ENCODE assay signal across 7 cellular contexts in genomic region chr12:116060765-116061164, GRCh38.
DNase-seq lines count a peak whose midpoint lies in the region; ATAC-seq and TF ChIP-seq lines count a peak whose summit lies in the region.

No MANE protein-coding gene starts in this region.

- peak overlapping the region; percentile 88 to 99 for H3K27ac Mint-ChIP-seq in natural killer cell treated with Interleukin-12 subunit alpha and Interleukin-12 subunit beta and Interleukin-15 and Interleukin-18, amount 100 ng/mL, for 72 hours

- no peaks in the 10 kb centered on the region for H3K9me3 Mint-ChIP-seq in natural killer cell treated with Interleukin-12 subunit alpha and Interleukin-12 subunit beta and Interleukin-15 and Interleukin-18, amount 100 ng/mL, for 72 hours

- no peak for DNase-seq in natural killer cell treated with Interleukin-12 subunit alpha and Interleukin-12 subunit beta and Interleukin-15 and Interleukin-18, amount 100 ng/mL, for 72 hours (ENCODE audit: low spot score)
- DNase-seq in GF-D8 (lab: John Stamatoyannopoulos, UW) (no peak), DMS153 treated with DMSO at 0.1 percent for 48 hours (lab: John Stamatoyannopoulos, UW; ENCODE audit: unreplicated experiment) (no peak), SHP77 (lab: John Stamatoyannopoulos, UW) (no peak)

- H3K36me3 Mint-ChIP-seq in natural killer cell treated with Interleukin-12 subunit alpha and Interleukin-12 subunit beta and Interleukin-15 and Interleukin-18, amount 100 ng/mL, for 72 hours, result no peaks in the 10 kb centered on the region

- H3K4me3 Mint-ChIP-seq in natural killer cell treated with Interleukin-12 subunit alpha and Interleukin-12 subunit beta and Interleukin-15 and Interleukin-18, amount 100 ng/mL, for 72 hours, result peak overlapping the region; percentile 82

- no peaks in the 10 kb centered on the region for H3K27me3 Mint-ChIP-seq in natural killer cell treated with Interleukin-12 subunit alpha and Interleukin-12 subunit beta and Interleukin-15 and Interleukin-18, amount 100 ng/mL, for 72 hours

- peaks cover 19 to 29% of the 10 kb centered on the region in 2 donors for H3K4me1 Mint-ChIP-seq in natural killer cell treated with Interleukin-12 subunit alpha and Interleukin-12 subunit beta and Interleukin-15 and Interleukin-18, amount 100 ng/mL, for 72 hours (ENCODE audit: low read depth in 2 of 2)

- peak; percentile 95 for ATAC-seq in GM18870 (IDR thresholded peaks at IDR 0.05; ENCODE audit: unreplicated experiment)
- peak; percentile 70 for ATAC-seq in HG02852 (IDR thresholded peaks at IDR 0.05; ENCODE audit: unreplicated experiment)
- peak; percentile 64; the same call in 2 of the 3 replicates for ATAC-seq in SK-N-SH treated with all-trans-retinoic acid at 6 μM for 48 hours
- ATAC-seq in natural killer cell treated with Interleukin-12 subunit alpha and Interleukin-12 subunit beta and Interleukin-15 and Interleukin-18, amount 100 ng/mL, for 72 hours, result peak; percentile 91 to 95

TF ChIP-seq in SK-N-SH treated with all-trans-retinoic acid at 6 μM for 48 hours, 23 proteins besides CTCF, POLR2A, EP300 and RAD21:
- TF ChIP-seq TCF4 (CRISPR knock-in tag; IDR thresholded peaks at IDR 0.05; ENCODE audit: borderline replicate concordance) (no peak), CREB5 (CRISPR knock-in tag; IDR thresholded peaks at IDR 0.05; ENCODE audit: low read depth) (no peak), ZNF8 (CRISPR knock-in tag; IDR thresholded peaks at IDR 0.05) (no peak), PATZ1 (CRISPR knock-in tag; IDR thresholded peaks at IDR 0.05; ENCODE audit: borderline replicate concordance) (no peak), ESRRG (CRISPR knock-in tag; IDR thresholded peaks at IDR 0.05) (no peak), ZFP3 (CRISPR knock-in tag; IDR thresholded peaks at IDR 0.05) (no peak), TOX (CRISPR knock-in tag; IDR thresholded peaks at IDR 0.05; ENCODE audit: borderline replicate concordance) (no peak), ZNF565 (CRISPR knock-in tag; conservative IDR thresholded peaks at IDR 0.05; ENCODE audit: low read depth) (no peak), ZC3H10 (CRISPR knock-in tag; IDR thresholded peaks at IDR 0.05) (no peak), GLIS3 (CRISPR knock-in tag; IDR thresholded peaks at IDR 0.05) (no peak), CSDC2 (CRISPR knock-in tag; IDR thresholded peaks at IDR 0.05) (no peak)
TF ChIP-seq in SK-N-SH treated with all-trans-retinoic acid at 6 μM for 48 hours: peak in this region for 0.
